8 cellular contexts compared by ENCODE assay signal in genomic region chrX:107654778-107655761, GRCh38. TPM values are rescaled to one million over a fixed set of nuclear protein-coding genes. Genes with fewer than 3 reads are reported as not detected.
DNase-seq lines count a peak whose midpoint lies in the region; ATAC-seq and TF ChIP-seq lines count a peak whose summit lies in the region.

No MANE protein-coding gene starts in this region.

- intact Hi-C loops in CD4-positive, alpha-beta memory T cell (cut with micrococcal nuclease), result loop anchor here (1.0 to 10.0 kb wide), 3 partner anchors 118 to 660 kb away; partner anchors contain the start of gene NCBP2L
- intact Hi-C loops in breast epithelium (cut with DNase I; ENCODE audit: low total_unique reads), result no loop called here

- POLR2A ChIA-PET in CD4-positive, alpha-beta memory T cell (lab: Charles Lee; ENCODE audit: partially characterized antibody), result interaction anchor here (0.5 to 4.1 kb wide), 5 partner anchors 18 to 125 kb away, joined by 3 to 17 read pairs (median 8); partner anchors contain the start of genes NCBP2L, PRPS1 and TSC22D3

- TF ChIP-seq CTCF in LNCAP (IDR thresholded peaks at IDR 0.05) (peak; percentile 42), VCaP (conservative IDR thresholded peaks at IDR 0.05) (peak; percentile 25; the same call in 1 of the 2 replicates), breast epithelium (IDR thresholded peaks at IDR 0.05) (peak in 2 of 3 donors; percentile 40 to 42)

- peaks cover 1 to 8% of the 10 kb centered on the region in 2 donors for H3K36me3 Mint-ChIP-seq in CD4-positive, alpha-beta memory T cell

- no peaks in the 10 kb centered on the region for H3K9me3 ChIP-seq in CD4-positive, alpha-beta memory T cell (ENCODE audit: control insufficient read depth in 1 of 2, low read length in 2 of 2)
- H3K9me3 ChIP-seq in breast epithelium, result no peaks in the 10 kb centered on the region

- H3K4me3 ChIP-seq in CD4-positive, alpha-beta memory T cell (ENCODE audit: low read length in 2 of 2), result no peak overlapping the region
- H3K4me3 ChIP-seq in breast epithelium, result peak overlapping the region in 1 of 3 donors; percentile 38

- peak; percentile 64 to 71 (median 67) for DNase-seq in CD4-positive, alpha-beta memory T cell
- DNase-seq in breast epithelium (ENCODE audit: low spot score in 2 of 2) (peak in 1 of 2 donors; percentile 40), kidney tubule cell (ENCODE audit: low spot score) (peak; percentile 91), NOMO-1 treated with dmso at 0.1 percent for 144 hours (lab: John Stamatoyannopoulos, UW; ENCODE audit: unreplicated experiment) (no peak)
- DNase-seq in stimulated activated CD4-positive, alpha-beta T cell treated with anti-CD3 and anti-CD28 coated beads, TNF-alpha, amount 100 ng/mL, for 24 hours (ENCODE audit: low read depth in 3 of 3), result peak in 2 of 3 experiments; percentile 45 to 53

- CTCF ChIA-PET in CD4-positive, alpha-beta memory T cell (lab: Charles Lee; ENCODE audit: partially characterized antibody), result interaction anchor here (0.6 to 18.6 kb wide), 20 partner anchors 8 to 240 kb away, joined by 3 to 245 read pairs (median 4); partner anchors contain the start of genes NCBP2L, PRPS1 and TSC22D3

- no peaks in the 10 kb centered on the region for H3K9me3 Mint-ChIP-seq in CD4-positive, alpha-beta memory T cell

- H3K4me1 Mint-ChIP-seq in CD4-positive, alpha-beta memory T cell, result peaks cover 11 to 15% (median 14%) of the 10 kb centered on the region in 4 donors

- peak overlapping the region in 5 of 7 donors; percentile 47 to 82 (median 57) for H3K27ac Mint-ChIP-seq in CD4-positive, alpha-beta memory T cell

- no peaks in the 10 kb centered on the region for H3K27me3 Mint-ChIP-seq in CD4-positive, alpha-beta memory T cell

- H3K36me3 ChIP-seq in CD4-positive, alpha-beta memory T cell (ENCODE audit: insufficient read depth, low read length), result no peaks in the 10 kb centered on the region
- H3K36me3 ChIP-seq in breast epithelium, result no peaks in the 10 kb centered on the region

- peak overlapping the region in 2 of 8 donors; percentile 2 to 9 for H3K4me3 Mint-ChIP-seq in CD4-positive, alpha-beta memory T cell

- H3K27ac ChIP-seq in CD4-positive, alpha-beta memory T cell (ENCODE audit: low read depth, low read length), result no peak overlapping the region
- no peak overlapping the region for H3K27ac ChIP-seq in VCaP
- peak overlapping the region in 1 of 2 donors; percentile 50 for H3K27ac ChIP-seq in breast epithelium

- peak; percentile 86 for ATAC-seq in GM21360 (IDR thresholded peaks at IDR 0.05; ENCODE audit: unreplicated experiment)

- no peak for TF ChIP-seq POLR2A in breast epithelium (IDR thresholded peaks at IDR 0.05)

- no peaks in the 10 kb centered on the region for H3K27me3 ChIP-seq in CD4-positive, alpha-beta memory T cell (ENCODE audit: insufficient read depth, low read length)
- H3K27me3 ChIP-seq in breast epithelium, result peaks cover 0 to 32% of the 10 kb centered on the region in 2 donors

- H3K4me1 ChIP-seq in CD4-positive, alpha-beta memory T cell (ENCODE audit: insufficient read depth, low read length), result peaks cover 12% of the 10 kb centered on the region
- H3K4me1 ChIP-seq in breast epithelium, result no peaks in the 10 kb centered on the region

RNA-seq across cellular contexts. Expression of gene PRPS1, which starts 26.8 kb away (rescaled TPM):
- total RNA-seq in CD4-positive, alpha-beta memory T cell, result 10 to 100 TPM; 56.1 to 61.3 TPM
- polyA plus RNA-seq in CD4-positive, alpha-beta memory T cell, result 10 to 100 TPM; 53.4 to 61.9 TPM
- total RNA-seq in breast epithelium, result 10 to 100 TPM; 19.3 to 24.9 (median 20.8) TPM
